ENCODE assay signal across 1 cellular context in genomic region chr20:45912344-45912682, GRCh38.
A peak's percentile ranks its signal among the peaks of the same experiment; 100 is the strongest.
TF ChIP-seq lines count a peak whose summit lies in the region.

No MANE protein-coding gene starts in this region.

TF ChIP-seq in HepG2, 621 proteins besides CTCF, POLR2A, EP300 and RAD21:
- 0 out of 2 replicates have a peak, but pooled peaks have one; percentile 21 for TF ChIP-seq POGK (CRISPR knock-in tag; conservative IDR thresholded peaks at IDR 0.05)
- peak; percentile 14; the same call in 1 of the 2 replicates for TF ChIP-seq GZF1 (CRISPR knock-in tag; IDR thresholded peaks at IDR 0.05)
- no peak for TF ChIP-seq POLR2AphosphoS5 (IDR thresholded peaks at IDR 0.05; ENCODE audit: low read depth, low read length)
- no peak for TF ChIP-seq JUND (CRISPR knock-in tag; IDR thresholded peaks at IDR 0.05)
- TF ChIP-seq FOXO1 (CRISPR knock-in tag; IDR thresholded peaks at IDR 0.05) = no peak
- TF ChIP-seq HES4 (CRISPR knock-in tag; IDR thresholded peaks at IDR 0.05; ENCODE audit: borderline replicate concordance) = no peak
- no peak for TF ChIP-seq ZFP1 (CRISPR knock-in tag; IDR thresholded peaks at IDR 0.05)
- TF ChIP-seq ZNF280D (CRISPR knock-in tag; IDR thresholded peaks at IDR 0.05) = peak; percentile 64; the same call in 1 of the 2 replicates
- 0 out of 2 replicates have a peak, but pooled peaks have one; percentile 8 for TF ChIP-seq DMAP1 (CRISPR knock-in tag; IDR thresholded peaks at IDR 0.05)
- peak; percentile 46; the same call in 1 of the 2 replicates for TF ChIP-seq ZNF839 (CRISPR knock-in tag; IDR thresholded peaks at IDR 0.05; ENCODE audit: borderline replicate concordance)
- 0 out of 2 replicates have a peak, but pooled peaks have one; percentile 41 for TF ChIP-seq ZMYM3 (CRISPR knock-in tag; IDR thresholded peaks at IDR 0.05)
- 0 out of 2 replicates have a peak, but pooled peaks have one; percentile 43 for TF ChIP-seq ZNF44 (CRISPR knock-in tag; IDR thresholded peaks at IDR 0.05)
- TF ChIP-seq ISL2 (CRISPR knock-in tag; IDR thresholded peaks at IDR 0.05) = no peak
- TF ChIP-seq ZBTB21 (CRISPR knock-in tag; IDR thresholded peaks at IDR 0.05) = no peak
- TF ChIP-seq ZNF331 (CRISPR knock-in tag; IDR thresholded peaks at IDR 0.05) = 0 out of 2 replicates have a peak, but pooled peaks have one; percentile 3
- TF ChIP-seq ZNF205 (CRISPR knock-in tag; IDR thresholded peaks at IDR 0.05) = no peak
- 0 out of 2 replicates have a peak, but pooled peaks have one; percentile 8 for TF ChIP-seq ZNF619 (CRISPR knock-in tag; IDR thresholded peaks at IDR 0.05)
- no peak for TF ChIP-seq RXRA (CRISPR knock-in tag; IDR thresholded peaks at IDR 0.05)
- peak; percentile 18 for TF ChIP-seq ZNF781 (CRISPR knock-in tag; IDR thresholded peaks at IDR 0.05; ENCODE audit: borderline replicate concordance, not compliant biosample characterization)
- TF ChIP-seq ARID2 (CRISPR knock-in tag; IDR thresholded peaks at IDR 0.05; ENCODE audit: borderline replicate concordance) = peak; percentile 2; the same call in 1 of the 2 replicates
- 0 out of 2 replicates have a peak, but pooled peaks have one; percentile 16 for TF ChIP-seq ZNF142 (CRISPR knock-in tag; IDR thresholded peaks at IDR 0.05)
TF ChIP-seq in HepG2: peak in this region for 12.
